22 cellular contexts compared by ENCODE assay signal in the genomic region with DNA sequence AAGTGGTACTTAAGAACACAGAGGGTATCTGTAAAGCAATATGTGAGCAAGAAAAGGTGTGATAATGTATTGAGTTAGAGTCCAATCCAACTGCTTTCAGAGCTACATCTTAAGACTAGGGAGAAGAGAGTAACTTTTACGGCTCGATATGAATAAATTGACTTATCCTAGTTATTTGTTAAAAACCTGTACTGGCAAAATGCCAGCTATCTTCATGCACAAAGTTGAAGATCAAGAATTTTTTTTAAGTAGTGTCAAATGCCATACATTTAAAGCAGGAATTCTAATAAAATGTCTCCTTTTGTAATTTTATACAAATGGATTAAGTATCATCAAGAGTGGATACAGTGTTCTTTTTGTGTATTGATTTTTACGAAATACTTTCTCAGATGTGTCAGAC.
"Had no signal": no experiment of that assay in that cellular context is flagged by ENCODE, and none has a peak within 500 bp of the region (broad histone marks: within the 10 kb centered on the region; RNA-seq: fewer than 3 reads in every experiment).

No MANE protein-coding gene starts in this region.

- H3K4me2 ChIP-seq: KMS-11 had no signal

- H3K27ac ChIP-seq: HL-60, KMS-11, SJSA1, SK-N-MC had no signal

- FAIRE-seq: HTR-8/SVneo, RCC 7860 had no signal

- H3K36me3 ChIP-seq: SJSA1 had no signal

- H3K4me3 ChIP-seq: SJSA1, SK-N-MC had no signal

- H3K9me3 ChIP-seq: SJSA1 had no signal

- DNase-seq: Kasumi-1, MM.1S, NCI-H1092 treated with DMSO at 0.1 percent for 48 hours, NCI-H1436, NCI-H187, NCI-H2029, NCI-H2081 treated with DMSO at 0.1 percent for 48 hours, NCI-H2227 treated with DMSO at 0.1 percent for 48 hours, NCI-H524, NCI-H526 treated with DMSO at 0.1 percent for 48 hours, NCI-H748 treated with DMSO at 0.1 percent for 48 hours, Right ventricle myocardium superior, RPMI8226, SIG-M5, SW 1271, T-cell had no signal

- ATAC-seq: T-cell had no signal

- H3K9ac ChIP-seq: KMS-11 had no signal

- H3K4me1 ChIP-seq: SJSA1 had no signal

- H3K27me3 ChIP-seq: SJSA1 had no signal
